Comparison of ENCODE assay signal across 24 cellular contexts in genomic region chr16:21994856-21995465, GRCh38. TPM values are rescaled to one million over a fixed set of nuclear protein-coding genes. Genes with fewer than 3 reads are reported as not detected.
"Had no signal": no experiment of that assay in that cellular context is flagged by ENCODE, and none has a peak within 500 bp of the region (broad histone marks: within the 10 kb centered on the region; RNA-seq: fewer than 3 reads in every experiment).

No MANE protein-coding gene starts in this region.

- H3K4me3 ChIP-seq: SJSA1 had no signal

- H3K36me3 Mint-ChIP-seq: activated naive CD8-positive, alpha-beta T cell; brain had no signal

- H3K27ac ChIP-seq: SJSA1 had no signal

- DNase-seq: activated B cell treated with CpG ODN at 0.5 μM for 24 hours; activated CD4-positive, alpha-beta T cell treated with anti-CD3 and anti-CD28 coated beads for 1 hour; activated CD4-positive, alpha-beta T cell treated with anti-CD3 and anti-CD28 coated beads, Interleukin-2, amount 10 ng/mL, durations not matched to agents 24 days and 14 days; activated CD4-positive, alpha-beta T cell treated with anti-CD3 and anti-CD28 coated beads, Interleukin-2, amount 50 U/mL, for 48 hours; activated CD8-positive, alpha-beta memory T cell treated with anti-CD3 and anti-CD28 coated beads for 24 hours; activated gamma-delta T cell; activated naive CD4-positive, alpha-beta T cell treated with anti-CD3 and anti-CD28 coated beads for 36 hours; activated T-cell treated with anti-CD3 and anti-CD28 coated beads, Interleukin-2, amount 50 U/mL, for 4 hours; amygdala; MM.1S; NCI-H1105 treated with DMSO at 0.1 percent for 48 hours; NCI-H1436 treated with DMSO at 0.1 percent for 48 hours; NCI-H187; NCI-H2081; NCI-H510A treated with DMSO at 0.1 percent for 48 hours; PC-3; SHP77 had no signal

- H3K9me3 Mint-ChIP-seq: activated B cell treated with CpG ODN at 0.5 μM for 24 hours; activated CD4-positive, alpha-beta T cell treated with anti-CD3 and anti-CD28 coated beads, Interleukin-2, amount 10 ng/mL, durations not matched to agents 24 days and 14 days; activated naive CD4-positive, alpha-beta T cell treated with anti-CD3 and anti-CD28 coated beads for 36 hours; activated T-cell treated with anti-CD3 and anti-CD28 coated beads, Interleukin-2, amount 50 U/mL, for 4 hours; brain; central memory CD8-positive, alpha-beta T cell; T-helper 1 cell treated with Interleukin-12 subunit alpha and Interleukin-12 subunit beta and Interleukin-4 antibody, amounts not matched to agents 30 μg/mL and 1 μg/mL, for 36 hours had no signal

- H3K36me3 ChIP-seq: SJSA1 had no signal

- H3K9me3 ChIP-seq: SJSA1 had no signal

- H3K27me3 Mint-ChIP-seq: activated B cell treated with CpG ODN at 0.5 μM for 24 hours; activated CD4-positive, alpha-beta T cell treated with anti-CD3 and anti-CD28 coated beads, Interleukin-2, amount 10 ng/mL, durations not matched to agents 24 days and 14 days; activated naive CD8-positive, alpha-beta T cell; central memory CD8-positive, alpha-beta T cell had no signal

- H3K27me3 ChIP-seq: SJSA1 had no signal

- ATAC-seq: activated T-cell treated with anti-CD3 and anti-CD28 coated beads, Interleukin-2, amount 50 U/mL, for 4 hours; PC-3; SK-N-SH treated with all-trans-retinoic acid at 6 μM for 48 hours had no signal

- H3K4me3 Mint-ChIP-seq: activated B cell treated with CpG ODN at 0.5 μM for 24 hours; activated CD4-positive, alpha-beta T cell treated with anti-CD3 and anti-CD28 coated beads, Interleukin-2, amount 10 ng/mL, durations not matched to agents 24 days and 14 days; activated naive CD4-positive, alpha-beta T cell treated with anti-CD3 and anti-CD28 coated beads for 36 hours; activated naive CD8-positive, alpha-beta T cell; activated T-cell treated with anti-CD3 and anti-CD28 coated beads, Interleukin-2, amount 50 U/mL, for 4 hours; brain; central memory CD8-positive, alpha-beta T cell; T-helper 1 cell treated with Interleukin-12 subunit alpha and Interleukin-12 subunit beta and Interleukin-4 antibody, amounts not matched to agents 30 μg/mL and 1 μg/mL, for 36 hours had no signal

- H3K27ac Mint-ChIP-seq: activated B cell treated with CpG ODN at 0.5 μM for 24 hours; activated CD4-positive, alpha-beta T cell treated with anti-CD3 and anti-CD28 coated beads, Interleukin-2, amount 10 ng/mL, durations not matched to agents 24 days and 14 days; activated naive CD4-positive, alpha-beta T cell treated with anti-CD3 and anti-CD28 coated beads for 36 hours; activated naive CD8-positive, alpha-beta T cell; brain; T-helper 1 cell treated with Interleukin-12 subunit alpha and Interleukin-12 subunit beta and Interleukin-4 antibody, amounts not matched to agents 30 μg/mL and 1 μg/mL, for 36 hours had no signal

- H3K4me1 ChIP-seq: SJSA1 had no signal

- H3K4me1 Mint-ChIP-seq: activated B cell treated with CpG ODN at 0.5 μM for 24 hours; central memory CD8-positive, alpha-beta T cell had no signal

RNA-seq across cellular contexts. Expression of gene PDZD9, which starts 6.0 kb away (rescaled TPM):
- total RNA-seq: activated B cell treated with CpG ODN at 0.5 μM for 24 hours; activated CD4-positive, alpha-beta T cell treated with anti-CD3 and anti-CD28 coated beads, Interleukin-2, amount 10 ng/mL, durations not matched to agents 24 days and 14 days; activated naive CD4-positive, alpha-beta T cell treated with anti-CD3 and anti-CD28 coated beads for 36 hours; activated T-cell treated with anti-CD3 and anti-CD28 coated beads, Interleukin-2, amount 50 U/mL, for 4 hours; astrocyte; PC-3; SJSA1 had no signal
